In genomic region chr6:105188251-105188650, GRCh38 we compare ENCODE assay signal across 36 cellular contexts.
"Had no signal": no experiment of that assay in that cellular context is flagged by ENCODE, and none has a peak within 500 bp of the region (broad histone marks: within the 10 kb centered on the region; RNA-seq: fewer than 3 reads in every experiment).

No MANE protein-coding gene starts in this region.

- H3K27me3 ChIP-seq: MG63 had no signal

- H3K4me3 ChIP-seq: MG63 had no signal

- H3K9me3 ChIP-seq: MG63 had no signal

- DNase-seq: Kasumi-1, MG63, MM.1S, MV-4-11, NCI-H1048, NCI-H1092, NCI-H1092 treated with DMSO at 0.1 percent for 48 hours, NCI-H1105, NCI-H1105 treated with DMSO at 0.1 percent for 48 hours, NCI-H1417, NCI-H1417 treated with DMSO at 0.1 percent for 48 hours, NCI-H1436, NCI-H1436 treated with DMSO at 0.1 percent for 48 hours, NCI-H146, NCI-H1694, NCI-H1694 treated with DMSO at 0.1 percent for 48 hours, NCI-H187, NCI-H187 treated with DMSO at 0.1 percent for 48 hours, NCI-H1930, NCI-H2029, NCI-H2029 treated with DMSO at 0.1 percent for 48 hours, NCI-H2081, NCI-H2081 treated with DMSO at 0.1 percent for 48 hours, NCI-H2107, NCI-H2171, NCI-H2171 treated with DMSO at 0.1 percent for 48 hours, NCI-H2227 treated with DMSO at 0.1 percent for 48 hours, NCI-H226, NCI-H345, NCI-H446, NCI-H446 treated with DMSO at 0.1 percent for 48 hours, NCI-H510A, NCI-H510A treated with DMSO at 0.1 percent for 48 hours, NCI-H524, NCI-H524 treated with DMSO at 0.1 percent for 48 hours, NCI-H526 had no signal

- H3K36me3 ChIP-seq: MG63 had no signal
